In genomic region chr13:27379694-27380596, GRCh38 we compare ENCODE assay signal across 8 cellular contexts. TPM values are rescaled to one million over a fixed set of nuclear protein-coding genes. Genes with fewer than 3 reads are reported as not detected.
DNase-seq lines count a peak whose midpoint lies in the region; ATAC-seq, FAIRE-seq and TF ChIP-seq lines count a peak whose summit lies in the region.

No MANE protein-coding gene starts in this region.

- no peak overlapping the region for H3K27ac Mint-ChIP-seq in activated CD4-positive, alpha-beta memory T cell treated with anti-CD3 and anti-CD28 coated beads, Interleukin-2, amount 10 ng/mL, durations not matched to agents 7 days and 5 days
- H3K27ac Mint-ChIP-seq in nephron progenitor cell = peak overlapping the region; percentile 31

- H3K27ac ChIP-seq in tibial artery = no peak overlapping the region

- H3K36me3 Mint-ChIP-seq in activated CD4-positive, alpha-beta memory T cell treated with anti-CD3 and anti-CD28 coated beads, Interleukin-2, amount 10 ng/mL, durations not matched to agents 7 days and 5 days (ENCODE audit: low read depth) = no peaks in the 10 kb centered on the region
- H3K36me3 Mint-ChIP-seq in nephron progenitor cell (ENCODE audit: low read depth) = no peaks in the 10 kb centered on the region

- POLR2A ChIA-PET in activated CD4-positive, alpha-beta memory T cell treated with anti-CD3 and anti-CD28 coated beads, Interleukin-2, amount 10 ng/mL, durations not matched to agents 7 days and 5 days (lab: Charles Lee) = interaction anchor here (1.2 kb wide), 1 partner anchor 70 kb away, joined by 3 read pairs; the partner anchor contains the start of gene MTIF3

- TF ChIP-seq POLR2A in GM12892 (IDR thresholded peaks at IDR 0.05; ENCODE audit: low read depth, low read length) = no peak

- no peak overlapping the region for H3K4me3 Mint-ChIP-seq in activated CD4-positive, alpha-beta memory T cell treated with anti-CD3 and anti-CD28 coated beads, Interleukin-2, amount 10 ng/mL, durations not matched to agents 7 days and 5 days
- H3K4me3 Mint-ChIP-seq in nephron progenitor cell = no peak overlapping the region

- no peak for ATAC-seq in HG02623 (IDR thresholded peaks at IDR 0.05; ENCODE audit: unreplicated experiment)

- H3K4me1 ChIP-seq in tibial artery = peaks cover 0 to 3% (median under 1%) of the 10 kb centered on the region in 4 donors

- CTCF ChIA-PET in activated CD4-positive, alpha-beta memory T cell treated with anti-CD3 and anti-CD28 coated beads, Interleukin-2, amount 10 ng/mL, durations not matched to agents 7 days and 5 days (lab: Charles Lee) = interaction anchor here (0.6 to 10.3 kb wide), 7 partner anchors 9 to 447 kb away, joined by 3 to 132 read pairs (median 3); no protein-coding TSS in a partner anchor

- H3K4me3 ChIP-seq in tibial artery = no peak overlapping the region

- peak; percentile 88 for FAIRE-seq in GM12892 (lab: Jason Lieb, UNC)

- in situ Hi-C loops in ACHN (cut with HindIII; ENCODE audit: low pct_ligation_motif_present, low pct_unique_long_range_greater_than_20kb, low sequenced_read_pairs) = no loop called here

- peaks cover 0 to 11% of the 10 kb centered on the region in 2 donors for H3K27me3 ChIP-seq in tibial artery

- DNase-seq in ACHN (peak; percentile 67), GM12892 (ENCODE audit: insufficient read length) (no peak), NCI-H460 (ENCODE audit: extremely low read depth, low read depth) (peak; percentile 40), epidermal melanocyte (ENCODE audit: insufficient read length, low spot score) (peak; percentile 69), nephron progenitor cell (peak; percentile 83), tibial artery (peak; percentile 35 to 66)
- DNase-seq in activated CD4-positive, alpha-beta memory T cell treated with anti-CD3 and anti-CD28 coated beads, Interleukin-2, amount 10 ng/mL, durations not matched to agents 7 days and 5 days = peak; percentile 68

- intact Hi-C loops in tibial artery (cut with DNase I; ENCODE audit: low total_unique reads) = loop anchor here (10.0 kb wide), 1 partner anchor 45 kb away; the partner anchor contains the start of gene GTF3A

- H3K9me3 ChIP-seq in tibial artery = no peaks in the 10 kb centered on the region

- H3K36me3 ChIP-seq in tibial artery = no peaks in the 10 kb centered on the region

- H3K4me1 Mint-ChIP-seq in activated CD4-positive, alpha-beta memory T cell treated with anti-CD3 and anti-CD28 coated beads, Interleukin-2, amount 10 ng/mL, durations not matched to agents 7 days and 5 days = peaks cover 2% of the 10 kb centered on the region
- H3K4me1 Mint-ChIP-seq in nephron progenitor cell = peaks cover 53% of the 10 kb centered on the region

- H3K27me3 Mint-ChIP-seq in activated CD4-positive, alpha-beta memory T cell treated with anti-CD3 and anti-CD28 coated beads, Interleukin-2, amount 10 ng/mL, durations not matched to agents 7 days and 5 days = peaks cover 4% of the 10 kb centered on the region
- peaks cover 6% of the 10 kb centered on the region for H3K27me3 Mint-ChIP-seq in nephron progenitor cell (ENCODE audit: low read depth, poor library complexity)

- no peaks in the 10 kb centered on the region for H3K9me3 Mint-ChIP-seq in activated CD4-positive, alpha-beta memory T cell treated with anti-CD3 and anti-CD28 coated beads, Interleukin-2, amount 10 ng/mL, durations not matched to agents 7 days and 5 days
- H3K9me3 Mint-ChIP-seq in nephron progenitor cell = no peaks in the 10 kb centered on the region

- peak; percentile 80 for TF ChIP-seq CTCF in nephron progenitor cell (IDR thresholded peaks at IDR 0.05)
- TF ChIP-seq CTCF in tibial artery (IDR thresholded peaks at IDR 0.05) = peak; percentile 34 to 38

RNA-seq across cellular contexts. Expression of gene GTF3A, which starts 44.5 kb away (rescaled TPM):
- polyA plus RNA-seq in GM12892 (2012; ENCODE audit: missing spikeins) = 290 TPM
- total RNA-seq in NCI-H460 (2014; rRNA removed; shearing (Covaris generic)) = 189 and 193 TPM in 2 replicates
- 113 and 136 TPM in 2 replicates for polyA plus RNA-seq in NCI-H460 (2014; cell fraction: nucleus; rRNA removed)
- total RNA-seq in activated CD4-positive, alpha-beta memory T cell treated with anti-CD3 and anti-CD28 coated beads, Interleukin-2, amount 10 ng/mL, durations not matched to agents 7 days and 5 days = 100 to 1,000 TPM; 187 to 189 TPM
